Comparison of ENCODE assay signal across 2 cellular contexts in genomic region chr20:17407550-17407949, GRCh38.
"Had no signal": no experiment of that assay in that cellular context is flagged by ENCODE, and none has a peak within 500 bp of the region (broad histone marks: within the 10 kb centered on the region; RNA-seq: fewer than 3 reads in every experiment).

No MANE protein-coding gene starts in this region.

- DNase-seq: H9, HCEC 1CT had no signal
